In genomic region chr15:87129916-87130315, GRCh38 we compare ENCODE assay signal across 25 cellular contexts.
"Had no signal": no experiment of that assay in that cellular context is flagged by ENCODE, and none has a peak within 500 bp of the region (broad histone marks: within the 10 kb centered on the region; RNA-seq: fewer than 3 reads in every experiment).

No MANE protein-coding gene starts in this region.

- H3K4me1 ChIP-seq: ascending aorta, gastrocnemius medialis, left lung, neural progenitor cell, sigmoid colon, spleen, upper lobe of left lung had no signal

- H3K36me3 Mint-ChIP-seq: activated naive CD4-positive, alpha-beta T cell treated with anti-CD3 and anti-CD28 coated beads, Interleukin-2, amount 50 U/mL, for 72 hours; mesothelial cell of epicardium; naive thymus-derived CD8-positive, alpha-beta T cell; neural progenitor cell had no signal

- DNase-seq: activated B cell treated with CpG ODN at 0.5 μM for 24 hours; activated CD4-positive, alpha-beta T cell treated with anti-CD3 and anti-CD28 coated beads for 36 hours; activated CD4-positive, alpha-beta T cell treated with anti-CD3 and anti-CD28 coated beads, Interleukin-2, amount 50 U/mL, for 4 hours; activated CD8-positive, alpha-beta memory T cell treated with anti-CD3 and anti-CD28 coated beads for 24 hours; activated CD8-positive, alpha-beta memory T cell treated with anti-CD3 and anti-CD28 coated beads, Interleukin-2, amount 50 U/mL, for 4 hours; activated T-cell treated with anti-CD3 and anti-CD28 coated beads, Interleukin-2, amount 50 U/mL, for 24 hours; effector memory CD4-positive, alpha-beta T cell; gastrocnemius medialis; hippocampal formation; kidney glomerular epithelial cell; left lung; naive thymus-derived CD8-positive, alpha-beta T cell; sigmoid colon; spleen; stimulated activated CD4-positive, alpha-beta T cell treated with anti-CD3 and anti-CD28 coated beads, Interleukin-4, amount 100 ng/mL, for 1 hour; stimulated activated naive CD4-positive, alpha-beta T cell; T-helper 17 cell; upper lobe of left lung had no signal

- H3K4me3 ChIP-seq: ascending aorta, cardiac muscle cell, gastrocnemius medialis, left lung, neural progenitor cell, sigmoid colon, spleen, thoracic aorta, upper lobe of left lung had no signal

- H3K9me3 Mint-ChIP-seq: activated T-cell treated with anti-CD3 and anti-CD28 coated beads, Interleukin-2, amount 50 U/mL, for 24 hours; neural progenitor cell had no signal

- H3K36me3 ChIP-seq: ascending aorta, cardiac muscle cell, gastrocnemius medialis, left lung, neural progenitor cell, sigmoid colon, spleen, thoracic aorta, upper lobe of left lung had no signal

- H3K27ac Mint-ChIP-seq: activated B cell treated with CpG ODN at 0.5 μM for 24 hours; activated CD4-positive, alpha-beta T cell treated with anti-CD3 and anti-CD28 coated beads for 36 hours; activated naive CD4-positive, alpha-beta T cell treated with anti-CD3 and anti-CD28 coated beads, Interleukin-2, amount 50 U/mL, for 72 hours; activated T-cell treated with anti-CD3 and anti-CD28 coated beads, Interleukin-2, amount 50 U/mL, for 24 hours; activated T-helper 17 cell treated with anti-CD3 and anti-CD28 coated beads, Interleukin-2, amount 50 U/mL, for 72 hours; mesothelial cell of epicardium; naive thymus-derived CD8-positive, alpha-beta T cell; neural progenitor cell; T-helper 17 cell had no signal

- H3K4me1 Mint-ChIP-seq: activated B cell treated with CpG ODN at 0.5 μM for 24 hours; activated CD4-positive, alpha-beta T cell treated with anti-CD3 and anti-CD28 coated beads for 36 hours; activated T-helper 17 cell treated with anti-CD3 and anti-CD28 coated beads, Interleukin-2, amount 50 U/mL, for 72 hours; mesothelial cell of epicardium; naive thymus-derived CD8-positive, alpha-beta T cell; neural progenitor cell; T-helper 17 cell had no signal

- H3K27ac ChIP-seq: ascending aorta, cardiac muscle cell, gastrocnemius medialis, left lung, neural progenitor cell, sigmoid colon, spleen, thoracic aorta, upper lobe of left lung had no signal

- H3K4me3 Mint-ChIP-seq: activated B cell treated with CpG ODN at 0.5 μM for 24 hours; activated CD4-positive, alpha-beta T cell treated with anti-CD3 and anti-CD28 coated beads for 36 hours; activated T-cell treated with anti-CD3 and anti-CD28 coated beads, Interleukin-2, amount 50 U/mL, for 24 hours; activated T-helper 17 cell treated with anti-CD3 and anti-CD28 coated beads, Interleukin-2, amount 50 U/mL, for 72 hours; mesothelial cell of epicardium; naive thymus-derived CD8-positive, alpha-beta T cell; neural progenitor cell; T-helper 17 cell had no signal

- H3K9me3 ChIP-seq: ascending aorta, gastrocnemius medialis, sigmoid colon, thoracic aorta, upper lobe of left lung had no signal

- H3K27me3 Mint-ChIP-seq: activated B cell treated with CpG ODN at 0.5 μM for 24 hours; activated T-cell treated with anti-CD3 and anti-CD28 coated beads, Interleukin-2, amount 50 U/mL, for 24 hours had no signal

- H3K27me3 ChIP-seq: ascending aorta, cardiac muscle cell, gastrocnemius medialis, left lung, neural progenitor cell, sigmoid colon, spleen, upper lobe of left lung had no signal
